ENCODE assay signal across 7 cellular contexts in genomic region chrX:33686105-33686504, GRCh38.
"Had no signal": no experiment of that assay in that cellular context is flagged by ENCODE, and none has a peak within 500 bp of the region (broad histone marks: within the 10 kb centered on the region; RNA-seq: fewer than 3 reads in every experiment).

No MANE protein-coding gene starts in this region.

- DNase-seq: IMR-90, Karpas-422, KBM-7, KG1 had no signal

- H3K4me2 ChIP-seq: KMS-11 had no signal

- H3K27ac ChIP-seq: HL-60, KMS-11 had no signal

- FAIRE-seq: HTR-8/SVneo had no signal

- H3K9ac ChIP-seq: KMS-11 had no signal
